2 cellular contexts compared by ENCODE assay signal in genomic region chr3:126460386-126460785, GRCh38.
TF ChIP-seq lines count a peak whose summit lies in the region.

No MANE protein-coding gene starts in this region.

TF ChIP-seq in liver, 16 proteins besides CTCF, POLR2A, EP300 and RAD21:
- no peak for TF ChIP-seq FOXA1 (IDR thresholded peaks at IDR 0.05)
- TF ChIP-seq NR2F2 (IDR thresholded peaks at IDR 0.05), result no peak
- no peak for TF ChIP-seq JUND (IDR thresholded peaks at IDR 0.05)
- TF ChIP-seq FOXA2 (IDR thresholded peaks at IDR 0.05), result no peak
- no peak for TF ChIP-seq RXRA (IDR thresholded peaks at IDR 0.05)
- TF ChIP-seq MAX (IDR thresholded peaks at IDR 0.05), result no peak
- TF ChIP-seq HNF4G (IDR thresholded peaks at IDR 0.05), result no peak
- no peak for TF ChIP-seq ZBTB33 (IDR thresholded peaks at IDR 0.05)
- no peak for TF ChIP-seq YY1 (IDR thresholded peaks at IDR 0.05)
- TF ChIP-seq EGR1 (IDR thresholded peaks at IDR 0.05; ENCODE audit: low read depth in 2 of 2), result no peak
- TF ChIP-seq REST (IDR thresholded peaks at IDR 0.05), result no peak
- TF ChIP-seq HNF4A (conservative IDR thresholded peaks at IDR 0.05), result no peak
- no peak for TF ChIP-seq ATF3 (IDR thresholded peaks at IDR 0.05)
- no peak for TF ChIP-seq TAF1 (conservative IDR thresholded peaks at IDR 0.05)

TF ChIP-seq in HepG2, 621 proteins besides CTCF, POLR2A, EP300 and RAD21:
- no peak for TF ChIP-seq ZNF883 (CRISPR knock-in tag; IDR thresholded peaks at IDR 0.05; ENCODE audit: not compliant biosample characterization)
- TF ChIP-seq ZNF234 (CRISPR knock-in tag; conservative IDR thresholded peaks at IDR 0.05), result no peak
- no peak for TF ChIP-seq RXRA (CRISPR knock-in tag; IDR thresholded peaks at IDR 0.05)
- TF ChIP-seq ZNF629 (CRISPR knock-in tag; conservative IDR thresholded peaks at IDR 0.05), result no peak
- TF ChIP-seq ZNF614 (CRISPR knock-in tag; IDR thresholded peaks at IDR 0.05; ENCODE audit: borderline replicate concordance), result no peak
- TF ChIP-seq ZNF318 (CRISPR knock-in tag; IDR thresholded peaks at IDR 0.05), result no peak
- no peak for TF ChIP-seq LRRFIP1 (CRISPR knock-in tag; conservative IDR thresholded peaks at IDR 0.05)
- no peak for TF ChIP-seq ZNF879 (CRISPR knock-in tag; IDR thresholded peaks at IDR 0.05)
- no peak for TF ChIP-seq GLI4 (CRISPR knock-in tag; IDR thresholded peaks at IDR 0.05; ENCODE audit: borderline replicate concordance)
- TF ChIP-seq AKAP8 (CRISPR knock-in tag; IDR thresholded peaks at IDR 0.05), result no peak
- no peak for TF ChIP-seq SYNCRIP (IDR thresholded peaks at IDR 0.05; ENCODE audit: insufficient read depth, low read depth, low read length)
TF ChIP-seq in HepG2: peak in this region for 0.
